ENCODE assay signal across 10 cellular contexts in the genomic region with DNA sequence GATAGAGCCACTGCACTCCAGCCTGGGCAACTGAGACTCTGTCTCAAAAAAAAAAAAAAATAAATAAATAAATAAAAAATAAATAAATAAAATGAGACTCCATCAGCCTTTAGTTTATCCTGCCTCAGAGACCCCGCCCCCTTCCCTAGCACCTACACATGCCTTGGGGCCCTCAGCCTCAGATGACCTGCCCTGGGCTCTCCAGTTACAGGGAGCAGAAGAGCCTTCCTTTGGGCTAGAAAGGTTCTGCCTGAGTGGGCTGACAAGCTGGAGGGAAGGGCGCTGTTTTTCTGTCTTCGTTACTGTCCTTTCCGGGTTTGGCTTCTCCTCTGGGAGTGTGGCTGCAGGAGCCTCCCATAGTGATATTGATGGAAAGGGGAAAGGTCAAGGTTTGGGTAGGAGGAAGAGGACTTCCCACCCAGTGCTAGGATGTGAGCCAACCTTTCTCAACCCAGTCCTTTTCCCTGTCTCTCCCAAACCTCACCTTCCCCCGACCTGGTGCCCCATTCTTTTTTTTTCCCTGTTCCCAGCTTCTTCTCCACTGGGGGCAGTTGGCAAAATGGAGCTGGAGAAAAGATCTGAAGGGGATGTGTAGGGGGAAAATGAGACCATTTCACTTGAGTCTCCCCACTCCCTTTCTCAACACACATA. TPM values are rescaled to one million over a fixed set of nuclear protein-coding genes. Genes with fewer than 3 reads are reported as not detected.
DNase-seq lines count a peak whose midpoint lies in the region; ATAC-seq and TF ChIP-seq lines count a peak whose summit lies in the region.
"Had no signal": no experiment of that assay in that cellular context is flagged by ENCODE, and none has a peak within 500 bp of the region (broad histone marks: within the 10 kb centered on the region; RNA-seq: fewer than 3 reads in every experiment).

No MANE protein-coding gene starts in this region.

- TF ChIP-seq POLR2A in gastrocnemius medialis (IDR thresholded peaks at IDR 0.05) = no peak
- TF ChIP-seq POLR2A in adrenal gland (IDR thresholded peaks at IDR 0.05) = no peak

- peaks cover 22% of the 10 kb centered on the region for H3K36me3 Mint-ChIP-seq in endothelial cell (ENCODE audit: low read depth, unreplicated experiment)

- peak overlapping the region; percentile 70 for H3K27ac Mint-ChIP-seq in endothelial cell (ENCODE audit: unreplicated experiment)

- in situ Hi-C loops in gastrocnemius medialis (cut with MboI; ENCODE audit: low sequenced_read_pairs in 4 of 4) = no loop called here

- no peaks in the 10 kb centered on the region for H3K9me3 ChIP-seq in gastrocnemius medialis
- H3K9me3 ChIP-seq in adrenal gland (replicated peaks in 1 of 3) = no peaks in the 10 kb centered on the region

- H3K4me3 ChIP-seq in gastrocnemius medialis (no peak overlapping the region), adrenal gland (no peak overlapping the region)

- TF ChIP-seq CTCF in endothelial cell (IDR thresholded peaks at IDR 0.05; ENCODE audit: unreplicated experiment) (no peak), gastrocnemius medialis (IDR thresholded peaks at IDR 0.05 in 4 of 5, conservative IDR thresholded peaks at IDR 0.05 in 1 of 5) (no peak), adrenal gland (IDR thresholded peaks at IDR 0.05) (no peak)

- H3K4me1 Mint-ChIP-seq in endothelial cell (ENCODE audit: unreplicated experiment) = peaks cover 22% of the 10 kb centered on the region

- H3K9me3 Mint-ChIP-seq in endothelial cell (ENCODE audit: unreplicated experiment) = no peaks in the 10 kb centered on the region

- peak overlapping the region; percentile 92 for H3K4me3 Mint-ChIP-seq in endothelial cell (ENCODE audit: unreplicated experiment)

- ATAC-seq in gastrocnemius medialis = no peak

- H3K27me3 ChIP-seq in gastrocnemius medialis = peaks cover 0 to 3% (median 0%) of the 10 kb centered on the region in 3 donors
- peaks cover 7% of the 10 kb centered on the region for H3K27me3 ChIP-seq in adrenal gland

- H3K4me1 ChIP-seq in gastrocnemius medialis (peaks cover 13 to 19% of the 10 kb centered on the region in 2 donors), adrenal gland (replicated peaks in 1 of 2) (peaks cover 7 to 20% of the 10 kb centered on the region in 2 donors)

- peak; percentile 42 for DNase-seq in NCI-H2227 (lab: John Stamatoyannopoulos, UW; ENCODE audit: unreplicated experiment)
- no peak for DNase-seq in NCI-H2227 treated with DMSO at 0.1 percent for 48 hours (lab: John Stamatoyannopoulos, UW)
- peak; percentile 36 for DNase-seq in OCI-M1 (lab: John Stamatoyannopoulos, UW)
- no peak for DNase-seq in endothelial cell (ENCODE audit: low spot score)
- no peak for DNase-seq in gastrocnemius medialis
- no peak for DNase-seq in middle frontal gyrus (ENCODE audit: extremely low spot score, low spot score)
- no peak for DNase-seq in adrenal gland
- DNase-seq in cortex of kidney (lab: John Stamatoyannopoulos, UW) = no peak
- DNase-seq: SHP77 treated with DMSO at 0.1 percent for 48 hours; stimulated activated CD4-positive, alpha-beta T cell treated with anti-CD3 and anti-CD28 coated beads, Interleukin-1b, Interleukin-23, amount 100 ng/mL, for 48 hours had no signal

- peaks cover 14% of the 10 kb centered on the region for H3K27me3 Mint-ChIP-seq in endothelial cell (ENCODE audit: unreplicated experiment)

- peak overlapping the region; percentile 83 to 94 (median 90) for H3K27ac ChIP-seq in gastrocnemius medialis
- no peak overlapping the region for H3K27ac ChIP-seq in adrenal gland

- intact Hi-C loops in gastrocnemius medialis (cut with DNase I; ENCODE audit: low total_unique reads) = loop anchor here (5.0 to 10.0 kb wide), 2 partner anchors 217 to 1374 kb away; a partner anchor contains a TSS
- intact Hi-C loops in adrenal gland (cut with DNase I) = no loop called here

- peaks cover 0 to 23% of the 10 kb centered on the region in 2 donors for H3K36me3 ChIP-seq in gastrocnemius medialis
- H3K36me3 ChIP-seq in adrenal gland (replicated peaks in 1 of 2) = peaks cover 0 to 15% of the 10 kb centered on the region in 2 donors

- 66 to 74% (median 70%) methylated on average over 5 of the region's 5 CpGs for WGBS in adrenal gland, 4 donors

RNA-seq across cellular contexts. Expression of a gene that starts 1.5 kb away (rescaled TPM):
- total RNA-seq in endothelial cell (ENCODE audit: unreplicated experiment) (174 TPM), gastrocnemius medialis (100 to 1,000 TPM in 3 of 4 donors, 10 to 100 TPM in 1; 92.9 to 186 (median 124) TPM), adrenal gland (100 to 1,000 TPM; 125 to 177 (median 145) TPM)
- polyA plus RNA-seq in adrenal gland = 100 to 1,000 TPM; 101 to 196 (median 127) TPM

RNA-seq across cellular contexts. Expression of a gene that starts 1.7 kb away (rescaled TPM):
- 0.87 TPM for total RNA-seq in endothelial cell (ENCODE audit: unreplicated experiment)
- under 1 TPM in 1 of 4 donors, not detected in 3; 0.12 TPM for total RNA-seq in gastrocnemius medialis
- under 1 TPM in 3 of 8 donors, not detected in 5; 0.17 to 0.41 (median 0.27) TPM for total RNA-seq in adrenal gland
- polyA plus RNA-seq in adrenal gland = not detected

RNA-seq across cellular contexts. Expression of a gene that starts 19.4 kb away (rescaled TPM):
- 114 TPM for total RNA-seq in endothelial cell (ENCODE audit: unreplicated experiment)
- 10 to 100 TPM in 3 of 4 donors, 1 to 10 TPM in 1; 6.6 to 20.4 (median 16.9) TPM for total RNA-seq in gastrocnemius medialis
- total RNA-seq in adrenal gland = 10 to 100 TPM; 30.5 to 60.5 (median 51.9) TPM
- 10 to 100 TPM; 23.9 to 37.4 (median 29.9) TPM for polyA plus RNA-seq in adrenal gland

RNA-seq across cellular contexts. Expression of a gene that starts 24.4 kb away (rescaled TPM):
- total RNA-seq in endothelial cell (ENCODE audit: unreplicated experiment) (not detected), gastrocnemius medialis (not detected), adrenal gland (under 1 TPM in 3 of 8 donors, not detected in 5; 0.20 to 0.47 (median 0.41) TPM)
- 1 to 10 TPM in 1 of 3 donors, under 1 TPM in 2; 0.37 to 2.3 (median 0.61) TPM for polyA plus RNA-seq in adrenal gland

RNA-seq across cellular contexts. Expression of a gene that starts 38.9 kb away (rescaled TPM):
- total RNA-seq in endothelial cell (ENCODE audit: unreplicated experiment) = not detected
- 1 to 10 TPM in 2 of 4 donors, under 1 TPM in 1, not detected in 1; 0.71 to 6.0 (median 3.1) TPM for total RNA-seq in gastrocnemius medialis
- under 1 TPM in 1 of 8 donors, not detected in 7; 0.55 TPM for total RNA-seq in adrenal gland
- polyA plus RNA-seq in adrenal gland = under 1 TPM in 1 of 3 donors, not detected in 2; 0.24 TPM

Comparison
In these comparisons a context has a peak if more than half of its experiments do, and no peak if none do; other contexts are left out.
1. DNase-seq: peak in NCI-H2227 (single experiment) and OCI-M1 (single experiment); none in NCI-H2227 treated with DMSO at 0.1 percent for 48 hours (single experiment), endothelial cell (single experiment), gastrocnemius medialis (0 of 2), middle frontal gyrus (single experiment), adrenal gland (0 of 7) and cortex of kidney (single experiment).
2. H3K27ac ChIP-seq: peak in gastrocnemius medialis (4 of 4); none in adrenal gland (0 of 5).